18 cellular contexts compared by ENCODE assay signal in the genomic region with DNA sequence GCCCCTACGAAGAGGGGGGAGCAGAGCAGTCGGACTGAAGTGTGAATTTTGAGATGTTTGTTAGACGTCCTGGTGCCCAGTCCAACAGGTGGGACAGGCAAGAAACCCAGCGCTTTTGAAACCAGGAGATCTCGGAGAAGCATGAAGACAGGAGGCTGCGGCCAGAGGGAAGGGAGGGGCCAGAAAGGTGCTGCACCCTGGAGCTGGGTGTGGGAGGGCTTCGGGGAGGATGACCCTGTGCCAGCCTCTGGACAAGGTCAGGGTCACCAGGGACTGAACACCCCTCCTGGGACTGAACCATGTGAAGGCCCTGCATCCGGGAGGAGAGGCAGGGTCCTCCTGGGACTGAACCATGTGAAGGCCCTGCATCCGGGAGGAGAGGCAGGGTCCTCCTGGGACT. TPM values are rescaled to one million over a fixed set of nuclear protein-coding genes. Genes with fewer than 3 reads are reported as not detected.
DNase-seq lines count a peak whose midpoint lies in the region; ATAC-seq and TF ChIP-seq lines count a peak whose summit lies in the region.
"Had no signal": no experiment of that assay in that cellular context is flagged by ENCODE, and none has a peak within 500 bp of the region (broad histone marks: within the 10 kb centered on the region; RNA-seq: fewer than 3 reads in every experiment).

No MANE protein-coding gene starts in this region.

- H3K4me3 ChIP-seq in lower lobe of right lung: no peak overlapping the region
- H3K4me3 ChIP-seq: GM23338 had no signal

- TF ChIP-seq CTCF in lower lobe of right lung (IDR thresholded peaks at IDR 0.05): no peak

- H3K4me3 Mint-ChIP-seq in T-helper 17 cell (no peak overlapping the region), memory B cell (no peak overlapping the region)
- no peak overlapping the region for H3K4me3 Mint-ChIP-seq in stimulated activated naive B cell treated with anti-CD40 and anti-IgM and Interleukin-4, amounts not matched to agents 10 μg/mL and 1 μg/mL and 100 μg/mL, for 72 hours
- H3K4me3 Mint-ChIP-seq in activated T-cell treated with anti-CD3 and anti-CD28 coated beads, Interleukin-2, amount 50 U/mL, for 4 hours: no peak overlapping the region
- H3K4me3 Mint-ChIP-seq: CD14-positive monocyte, GM23338 had no signal

- H3K36me3 Mint-ChIP-seq in T-helper 17 cell (ENCODE audit: low read depth): peaks cover 7% of the 10 kb centered on the region
- peaks cover 31% of the 10 kb centered on the region for H3K36me3 Mint-ChIP-seq in memory B cell
- peaks cover 46 to 60% of the 10 kb centered on the region in 2 donors for H3K36me3 Mint-ChIP-seq in stimulated activated naive B cell treated with anti-CD40 and anti-IgM and Interleukin-4, amounts not matched to agents 10 μg/mL and 1 μg/mL and 100 μg/mL, for 72 hours
- peaks cover 30% of the 10 kb centered on the region for H3K36me3 Mint-ChIP-seq in activated T-cell treated with anti-CD3 and anti-CD28 coated beads, Interleukin-2, amount 50 U/mL, for 4 hours (ENCODE audit: insufficient read depth)

- no peaks in the 10 kb centered on the region for H3K9me3 Mint-ChIP-seq in memory B cell
- no peaks in the 10 kb centered on the region for H3K9me3 Mint-ChIP-seq in stimulated activated naive B cell treated with anti-CD40 and anti-IgM and Interleukin-4, amounts not matched to agents 10 μg/mL and 1 μg/mL and 100 μg/mL, for 72 hours
- H3K9me3 Mint-ChIP-seq in activated T-cell treated with anti-CD3 and anti-CD28 coated beads, Interleukin-2, amount 50 U/mL, for 4 hours: peaks cover 1% of the 10 kb centered on the region

- H3K27me3 ChIP-seq in lower lobe of right lung (ENCODE audit: low read depth): no peaks in the 10 kb centered on the region
- H3K27me3 ChIP-seq: BE2C had no signal

- H3K27ac Mint-ChIP-seq in T-helper 17 cell (peak overlapping the region; percentile 45), memory B cell (peak overlapping the region; percentile 81)
- H3K27ac Mint-ChIP-seq in stimulated activated naive B cell treated with anti-CD40 and anti-IgM and Interleukin-4, amounts not matched to agents 10 μg/mL and 1 μg/mL and 100 μg/mL, for 72 hours: peak overlapping the region; percentile 83
- H3K27ac Mint-ChIP-seq: GM23338 had no signal

- H3K27me3 Mint-ChIP-seq in T-helper 17 cell: no peaks in the 10 kb centered on the region
- H3K27me3 Mint-ChIP-seq in memory B cell: no peaks in the 10 kb centered on the region
- H3K27me3 Mint-ChIP-seq in stimulated activated naive B cell treated with anti-CD40 and anti-IgM and Interleukin-4, amounts not matched to agents 10 μg/mL and 1 μg/mL and 100 μg/mL, for 72 hours: no peaks in the 10 kb centered on the region
- no peaks in the 10 kb centered on the region for H3K27me3 Mint-ChIP-seq in activated T-cell treated with anti-CD3 and anti-CD28 coated beads, Interleukin-2, amount 50 U/mL, for 4 hours (ENCODE audit: low read depth)
- H3K27me3 Mint-ChIP-seq: CD4-positive, alpha-beta memory T cell had no signal

- H3K36me3 ChIP-seq in lower lobe of right lung: peaks cover 76% of the 10 kb centered on the region

- peaks cover 15% of the 10 kb centered on the region for H3K4me1 Mint-ChIP-seq in T-helper 17 cell
- H3K4me1 Mint-ChIP-seq in memory B cell: peaks cover 28% of the 10 kb centered on the region
- peaks cover 24 to 40% of the 10 kb centered on the region in 2 donors for H3K4me1 Mint-ChIP-seq in stimulated activated naive B cell treated with anti-CD40 and anti-IgM and Interleukin-4, amounts not matched to agents 10 μg/mL and 1 μg/mL and 100 μg/mL, for 72 hours
- peaks cover 21% of the 10 kb centered on the region for H3K4me1 Mint-ChIP-seq in activated T-cell treated with anti-CD3 and anti-CD28 coated beads, Interleukin-2, amount 50 U/mL, for 4 hours (ENCODE audit: low read depth)

- H3K9me3 ChIP-seq in T-helper 17 cell (ENCODE audit: control insufficient read depth, low read length, poor library complexity, severe bottlenecking) (no peaks in the 10 kb centered on the region), lower lobe of right lung (no peaks in the 10 kb centered on the region)
- H3K9me3 ChIP-seq: BE2C had no signal

- ATAC-seq in Right ventricle myocardium superior (ENCODE audit: poor library complexity) (no peak), Right ventricle myocardium inferior (no peak), T-helper 17 cell (no peak), memory B cell (ENCODE audit: low read depth) (no peak), lower lobe of right lung (no peak)
- ATAC-seq in stimulated activated naive B cell treated with anti-CD40 and anti-IgM and Interleukin-4, amounts not matched to agents 10 μg/mL and 1 μg/mL and 100 μg/mL, for 72 hours (replicated peaks): no peak
- ATAC-seq in activated T-cell treated with anti-CD3 and anti-CD28 coated beads, Interleukin-2, amount 50 U/mL, for 4 hours: no peak
- ATAC-seq: GM23338 had no signal

- intact Hi-C loops in Right ventricle myocardium superior (cut with DNase I) (no loop called here), Right ventricle myocardium inferior (cut with DNase I) (loop anchor here (10.0 kb wide), 1 partner anchor 1384 kb away; no protein-coding TSS in a partner anchor), lower lobe of right lung (cut with DNase I) (no loop called here)

- peaks cover 8% of the 10 kb centered on the region for H3K4me1 ChIP-seq in lower lobe of right lung
- H3K4me1 ChIP-seq: BE2C had no signal

- no peak overlapping the region for H3K27ac ChIP-seq in lower lobe of right lung
- H3K27ac ChIP-seq: HL-60 had no signal

- DNase-seq in Right ventricle myocardium superior (peak; percentile 24), Right ventricle myocardium inferior (ENCODE audit: missing footprints) (no peak), T-helper 17 cell (no peak), memory B cell (ENCODE audit: low spot score in 2 of 2) (no peak), lower lobe of right lung (no peak), AML-193 (lab: John Stamatoyannopoulos, UW) (no peak)
- no peak for DNase-seq in stimulated activated naive B cell treated with anti-CD40 and anti-IgM and Interleukin-4, amounts not matched to agents 10 μg/mL and 1 μg/mL and 100 μg/mL, for 72 hours
- DNase-seq in activated T-cell treated with anti-CD3 and anti-CD28 coated beads, Interleukin-2, amount 50 U/mL, for 4 hours: no peak
- DNase-seq: 8988T; BE2C; Calu3; CD4-positive, alpha-beta memory T cell; DMS79 treated with DMSO at 0.1 percent for 48 hours; GF-D8; HCEC 1CT had no signal

RNA-seq across cellular contexts. Expression of gene TMEM18, which starts 6.1 kb away (rescaled TPM):
- total RNA-seq in Right ventricle myocardium superior (10.3 TPM), Right ventricle myocardium inferior (10.6 TPM), T-helper 17 cell (10 to 100 TPM; 29.3 to 34.3 TPM), lower lobe of right lung (23.3 TPM)
- total RNA-seq in activated T-cell treated with anti-CD3 and anti-CD28 coated beads, Interleukin-2, amount 50 U/mL, for 4 hours: 10 to 100 TPM; 29.2 to 33.2 (median 29.3) TPM
